ENCODE assay signal across 1 cellular context in the genomic region with DNA sequence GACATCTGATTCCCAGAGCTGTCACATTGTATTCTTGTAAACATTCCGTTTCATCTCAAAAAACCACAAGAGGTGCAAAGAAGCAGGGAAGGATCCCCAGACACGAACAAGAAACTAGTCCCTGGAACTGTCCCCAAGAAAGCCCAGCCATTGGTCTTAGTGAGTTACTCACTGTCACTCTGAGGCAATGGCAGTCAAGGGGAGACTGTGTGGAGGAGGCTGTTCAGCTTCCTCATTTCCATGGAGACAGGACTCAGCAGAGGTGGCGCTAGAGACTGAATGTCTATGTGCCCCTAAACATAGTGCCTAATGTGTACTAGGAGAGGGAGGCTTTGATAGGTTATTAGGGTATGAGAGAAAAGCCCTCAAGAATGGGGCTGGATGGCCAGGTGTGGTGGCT.
TF ChIP-seq lines count a peak whose summit lies in the region.

No MANE protein-coding gene starts in this region.

TF ChIP-seq in K562, 482 proteins besides CTCF, POLR2A, EP300 and RAD21:
- no peak for TF ChIP-seq PRMT5 (CRISPR knock-in tag; IDR thresholded peaks at IDR 0.05)
- TF ChIP-seq, protein P1, sequence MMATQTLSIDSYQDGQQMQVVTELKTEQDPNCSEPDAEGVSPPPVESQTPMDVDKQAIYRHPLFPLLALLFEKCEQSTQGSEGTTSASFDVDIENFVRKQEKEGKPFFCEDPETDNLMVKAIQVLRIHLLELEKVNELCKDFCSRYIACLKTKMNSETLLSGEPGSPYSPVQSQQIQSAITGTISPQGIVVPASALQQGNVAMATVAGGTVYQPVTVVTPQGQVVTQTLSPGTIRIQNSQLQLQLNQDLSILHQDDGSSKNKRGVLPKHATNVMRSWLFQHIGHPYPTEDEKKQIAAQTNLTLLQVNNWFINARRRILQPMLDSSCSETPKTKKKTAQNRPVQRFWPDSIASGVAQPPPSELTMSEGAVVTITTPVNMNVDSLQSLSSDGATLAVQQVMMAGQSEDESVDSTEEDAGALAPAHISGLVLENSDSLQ (IDR thresholded peaks at IDR 0.05), result peak; percentile 67
- TF ChIP-seq PHB2 (IDR thresholded peaks at IDR 0.05; ENCODE audit: low read depth), result no peak
- TF ChIP-seq RFX1 (IDR thresholded peaks at IDR 0.05), result peak; percentile 65
- TF ChIP-seq, protein P2, sequence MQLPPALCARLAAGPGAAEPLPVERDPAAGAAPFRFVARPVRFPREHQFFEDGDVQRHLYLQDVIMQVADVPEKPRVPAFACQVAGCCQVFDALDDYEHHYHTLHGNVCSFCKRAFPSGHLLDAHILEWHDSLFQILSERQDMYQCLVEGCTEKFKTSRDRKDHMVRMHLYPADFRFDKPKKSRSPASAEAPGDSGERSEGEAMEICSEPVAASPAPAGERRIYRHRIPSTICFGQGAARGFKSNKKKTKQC (CRISPR knock-in tag; IDR thresholded peaks at IDR 0.05), result 0 out of 2 replicates have a peak, but pooled peaks have one; percentile 45
- TF ChIP-seq L3MBTL2 (IDR thresholded peaks at IDR 0.05), result no peak
- 0 out of 2 replicates have a peak, but pooled peaks have one; percentile 11 for TF ChIP-seq CTBP1 (IDR thresholded peaks at IDR 0.05; ENCODE audit: borderline replicate concordance)
- 0 out of 4 replicates have a peak, but pooled peaks have one; percentile 9 to 12 for TF ChIP-seq NRF1 (conservative IDR thresholded peaks at IDR 0.05 in 1 of 2, IDR thresholded peaks at IDR 0.05 in 1 of 2)
- TF ChIP-seq SPI1 (IDR thresholded peaks at IDR 0.05; ENCODE audit: borderline replicate concordance, low read depth, low read length), result 0 out of 2 replicates have a peak, but pooled peaks have one; percentile 6
- TF ChIP-seq, protein P3, sequence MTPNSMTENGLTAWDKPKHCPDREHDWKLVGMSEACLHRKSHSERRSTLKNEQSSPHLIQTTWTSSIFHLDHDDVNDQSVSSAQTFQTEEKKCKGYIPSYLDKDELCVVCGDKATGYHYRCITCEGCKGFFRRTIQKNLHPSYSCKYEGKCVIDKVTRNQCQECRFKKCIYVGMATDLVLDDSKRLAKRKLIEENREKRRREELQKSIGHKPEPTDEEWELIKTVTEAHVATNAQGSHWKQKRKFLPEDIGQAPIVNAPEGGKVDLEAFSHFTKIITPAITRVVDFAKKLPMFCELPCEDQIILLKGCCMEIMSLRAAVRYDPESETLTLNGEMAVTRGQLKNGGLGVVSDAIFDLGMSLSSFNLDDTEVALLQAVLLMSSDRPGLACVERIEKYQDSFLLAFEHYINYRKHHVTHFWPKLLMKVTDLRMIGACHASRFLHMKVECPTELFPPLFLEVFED (CRISPR knock-in tag; conservative IDR thresholded peaks at IDR 0.05), result no peak
